Comparison of ENCODE assay signal across 1 cellular context in genomic region chr17:17091856-17092756, GRCh38.
A peak's percentile ranks its signal among the peaks of the same experiment; 100 is the strongest.
TF ChIP-seq lines count a peak whose summit lies in the region.

No MANE protein-coding gene starts in this region.

TF ChIP-seq in K562, 482 proteins besides CTCF, POLR2A, EP300 and RAD21:
- no peak for TF ChIP-seq CHD1 (IDR thresholded peaks at IDR 0.05; ENCODE audit: low read length)
- TF ChIP-seq MAX (CRISPR knock-in tag; IDR thresholded peaks at IDR 0.05), result 0 out of 2 replicates have a peak, but pooled peaks have one; percentile 3
- TF ChIP-seq, protein P1, sequence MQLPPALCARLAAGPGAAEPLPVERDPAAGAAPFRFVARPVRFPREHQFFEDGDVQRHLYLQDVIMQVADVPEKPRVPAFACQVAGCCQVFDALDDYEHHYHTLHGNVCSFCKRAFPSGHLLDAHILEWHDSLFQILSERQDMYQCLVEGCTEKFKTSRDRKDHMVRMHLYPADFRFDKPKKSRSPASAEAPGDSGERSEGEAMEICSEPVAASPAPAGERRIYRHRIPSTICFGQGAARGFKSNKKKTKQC (CRISPR knock-in tag; IDR thresholded peaks at IDR 0.05), result no peak
